In the genomic region with DNA sequence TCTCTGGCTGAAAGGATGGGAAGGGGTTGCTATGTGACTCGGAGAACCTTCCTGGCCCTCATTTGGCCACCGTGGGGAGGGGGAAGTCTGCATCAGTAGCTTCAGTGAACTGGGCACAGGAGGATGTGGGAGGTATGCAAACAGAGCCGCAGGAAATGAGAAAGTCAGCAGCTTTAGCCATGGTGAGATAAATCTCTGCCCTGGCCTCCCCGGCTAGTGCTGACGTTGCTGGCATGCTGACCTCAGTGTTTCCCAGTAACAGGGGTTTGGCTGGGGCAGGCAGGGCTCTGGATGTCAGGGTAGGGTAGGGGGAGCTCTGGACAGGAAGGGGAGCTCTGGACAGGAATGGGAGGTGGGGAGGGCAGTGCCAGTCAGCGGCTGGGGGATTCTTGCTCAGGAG, we compare ENCODE assay signal across 8 cellular contexts. TPM values are rescaled to one million over a fixed set of nuclear protein-coding genes. Genes with fewer than 3 reads are reported as not detected.
DNase-seq lines count a peak whose midpoint lies in the region; ATAC-seq and TF ChIP-seq lines count a peak whose summit lies in the region.

No MANE protein-coding gene starts in this region.

- CTCF ChIA-PET in activated CD8-positive, alpha-beta T cell treated with anti-CD3 and anti-CD28 coated beads, Interleukin-2, amount 10 ng/mL, durations not matched to agents 7 days and 5 days (lab: Charles Lee) = interaction anchor here (0.6 to 4.3 kb wide), 39 partner anchors 9 to 1934 kb away, joined by 3 to 378 read pairs (median 8); a partner anchor contains a TSS

- H3K27ac ChIP-seq in upper lobe of right lung = no peak overlapping the region

- DNase-seq in AG09309 (ENCODE audit: low read depth) (peak; percentile 31), kidney glomerular epithelial cell (lab: John Stamatoyannopoulos, UW) (peak; percentile 90), ureter (ENCODE audit: low spot score) (peak; percentile 61), upper lobe of right lung (no peak)
- DNase-seq in activated CD8-positive, alpha-beta T cell treated with anti-CD3 and anti-CD28 coated beads, Interleukin-2, amount 10 ng/mL, durations not matched to agents 7 days and 5 days = peak; percentile 36
- no peak for DNase-seq in effector CD8-positive, alpha-beta T cell (lab: John Stamatoyannopoulos, UW)

- TF ChIP-seq CTCF in AG09309 (IDR thresholded peaks at IDR 0.05; ENCODE audit: control insufficient read depth, insufficient read depth, low read depth, low read length, missing control alignments) = no peak
- TF ChIP-seq CTCF in upper lobe of right lung (IDR thresholded peaks at IDR 0.05) = no peak

- intact Hi-C loops in upper lobe of right lung (cut with DNase I) = loop anchor here (2.0 kb wide), 1 partner anchor 65 kb away; no protein-coding TSS in a partner anchor

- no peaks in the 10 kb centered on the region for H3K27me3 Mint-ChIP-seq in activated CD8-positive, alpha-beta T cell treated with anti-CD3 and anti-CD28 coated beads, Interleukin-2, amount 10 ng/mL, durations not matched to agents 7 days and 5 days (ENCODE audit: low read depth)

- H3K27ac Mint-ChIP-seq in activated CD8-positive, alpha-beta T cell treated with anti-CD3 and anti-CD28 coated beads, Interleukin-2, amount 10 ng/mL, durations not matched to agents 7 days and 5 days = peak overlapping the region; percentile 88

- H3K4me1 Mint-ChIP-seq in activated CD8-positive, alpha-beta T cell treated with anti-CD3 and anti-CD28 coated beads, Interleukin-2, amount 10 ng/mL, durations not matched to agents 7 days and 5 days (ENCODE audit: low read depth) = peaks cover 41% of the 10 kb centered on the region

- no peaks in the 10 kb centered on the region for H3K9me3 Mint-ChIP-seq in activated CD8-positive, alpha-beta T cell treated with anti-CD3 and anti-CD28 coated beads, Interleukin-2, amount 10 ng/mL, durations not matched to agents 7 days and 5 days (ENCODE audit: insufficient read depth)

- no peaks in the 10 kb centered on the region for H3K27me3 ChIP-seq in upper lobe of right lung

- H3K4me1 ChIP-seq in upper lobe of right lung = no peaks in the 10 kb centered on the region

- no peaks in the 10 kb centered on the region for H3K36me3 ChIP-seq in upper lobe of right lung

- no peaks in the 10 kb centered on the region for H3K9me3 ChIP-seq in upper lobe of right lung

- H3K4me3 ChIP-seq in AG09309 (ENCODE audit: control insufficient read depth, low read depth, low read length) = no peak overlapping the region
- H3K4me3 ChIP-seq in upper lobe of right lung = no peak overlapping the region

- ATAC-seq in GM21423 (IDR thresholded peaks at IDR 0.05; ENCODE audit: unreplicated experiment) (peak; percentile 66), HG03025 (IDR thresholded peaks at IDR 0.05; ENCODE audit: low FRiP score, unreplicated experiment) (no peak), upper lobe of right lung (no peak)
- ATAC-seq in activated CD8-positive, alpha-beta T cell treated with anti-CD3 and anti-CD28 coated beads, Interleukin-2, amount 10 ng/mL, durations not matched to agents 7 days and 5 days = no peak

- H3K4me3 Mint-ChIP-seq in activated CD8-positive, alpha-beta T cell treated with anti-CD3 and anti-CD28 coated beads, Interleukin-2, amount 10 ng/mL, durations not matched to agents 7 days and 5 days = peak overlapping the region; percentile 48

- no peaks in the 10 kb centered on the region for H3K36me3 Mint-ChIP-seq in activated CD8-positive, alpha-beta T cell treated with anti-CD3 and anti-CD28 coated beads, Interleukin-2, amount 10 ng/mL, durations not matched to agents 7 days and 5 days (ENCODE audit: low read depth)

- POLR2A ChIA-PET in activated CD8-positive, alpha-beta T cell treated with anti-CD3 and anti-CD28 coated beads, Interleukin-2, amount 10 ng/mL, durations not matched to agents 7 days and 5 days (lab: Charles Lee) = interaction anchor here (1.0 to 3.4 kb wide), 3 partner anchors 27 to 355 kb away, joined by 3 to 20 read pairs (median 5); a partner anchor contains a TSS

RNA-seq across cellular contexts. Expression of a gene that starts 2.3 kb away (rescaled TPM):
- under 1 TPM; 0.50 to 0.92 TPM for total RNA-seq in activated CD8-positive, alpha-beta T cell treated with anti-CD3 and anti-CD28 coated beads, Interleukin-2, amount 10 ng/mL, durations not matched to agents 7 days and 5 days
- total RNA-seq in ureter (not detected), upper lobe of right lung (not detected)

RNA-seq across cellular contexts. Expression of a gene that starts 16.6 kb away (rescaled TPM):
- not detected for total RNA-seq in activated CD8-positive, alpha-beta T cell treated with anti-CD3 and anti-CD28 coated beads, Interleukin-2, amount 10 ng/mL, durations not matched to agents 7 days and 5 days
- total RNA-seq in ureter (not detected), upper lobe of right lung (not detected)

RNA-seq across cellular contexts. Expression of a gene that starts 26.1 kb away (rescaled TPM):
- total RNA-seq in activated CD8-positive, alpha-beta T cell treated with anti-CD3 and anti-CD28 coated beads, Interleukin-2, amount 10 ng/mL, durations not matched to agents 7 days and 5 days = 10 to 100 TPM; 46.0 to 47.0 TPM
- 40.2 TPM for total RNA-seq in ureter
- total RNA-seq in upper lobe of right lung = 55.3 TPM

RNA-seq across cellular contexts. Expression of a gene that starts 26.5 kb away (rescaled TPM):
- total RNA-seq in activated CD8-positive, alpha-beta T cell treated with anti-CD3 and anti-CD28 coated beads, Interleukin-2, amount 10 ng/mL, durations not matched to agents 7 days and 5 days = 100 to 1,000 TPM; 161 to 177 TPM
- total RNA-seq in ureter = 229 TPM
- total RNA-seq in upper lobe of right lung = 161 TPM

Comparison
In these comparisons a context has a peak if more than half of its experiments do, and no peak if none do; other contexts are left out.
1. DNase-seq: peak in AG09309 (single experiment), activated CD8-positive, alpha-beta T cell treated with anti-CD3 and anti-CD28 coated beads, Interleukin-2, amount 10 ng/mL, durations not matched to agents 7 days and 5 days (single experiment), kidney glomerular epithelial cell (single experiment) and ureter (single experiment); none in effector CD8-positive, alpha-beta T cell (single experiment) and upper lobe of right lung (single experiment).